ENCODE assay signal across 31 cellular contexts in the genomic region with DNA sequence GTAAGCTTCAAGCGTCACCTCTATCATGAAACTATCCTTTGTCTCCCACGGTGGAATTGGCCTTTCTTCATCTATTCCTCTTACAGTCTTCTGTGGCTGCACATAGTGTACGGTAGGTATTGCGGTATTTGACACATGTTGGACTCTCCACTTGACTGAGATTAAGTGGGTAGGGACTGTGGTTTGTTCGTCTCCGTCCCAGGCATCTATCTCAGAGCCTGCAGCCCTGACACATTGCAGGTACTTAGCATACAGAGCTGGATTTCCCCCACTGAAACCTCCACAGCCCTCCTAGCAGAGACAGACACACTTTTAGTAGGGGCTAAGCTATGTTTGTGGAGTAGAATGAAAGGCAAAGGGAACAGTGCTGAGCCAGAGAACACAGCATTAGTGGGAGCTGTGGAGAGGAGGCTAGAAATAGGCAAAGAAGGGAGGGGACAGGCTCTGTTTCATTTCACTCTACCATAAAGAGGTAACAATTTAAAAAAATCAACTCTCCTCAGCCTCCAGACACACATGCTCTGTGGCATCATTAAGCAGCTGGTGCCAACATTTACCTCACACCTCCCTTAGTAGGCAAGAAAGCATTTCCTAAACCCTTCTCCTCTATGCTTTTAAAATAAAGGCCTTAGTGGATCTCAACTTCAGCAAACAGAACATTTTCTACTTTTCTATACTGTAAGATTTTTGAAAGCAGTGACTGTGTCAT.
"Had no signal": no experiment of that assay in that cellular context is flagged by ENCODE, and none has a peak within 500 bp of the region (broad histone marks: within the 10 kb centered on the region; RNA-seq: fewer than 3 reads in every experiment).

No MANE protein-coding gene starts in this region.

- H3K27ac Mint-ChIP-seq: activated CD8-positive, alpha-beta T cell treated with anti-CD3 and anti-CD28 coated beads, Interleukin-2, amount 10 ng/mL, durations not matched to agents 7 days and 5 days; activated naive CD4-positive, alpha-beta T cell treated with anti-CD3 and anti-CD28 coated beads, Interleukin-2, amount 10 ng/mL, durations not matched to agents 7 days and 5 days; activated naive CD8-positive, alpha-beta T cell; activated T-cell treated with anti-CD3 and anti-CD28 coated beads, Interleukin-2, amount 50 U/mL, for 24 hours had no signal

- ATAC-seq: activated CD8-positive, alpha-beta T cell treated with anti-CD3 and anti-CD28 coated beads, Interleukin-2, amount 10 ng/mL, durations not matched to agents 7 days and 5 days; K562; Panc1 had no signal

- H3K9me3 Mint-ChIP-seq: activated naive CD4-positive, alpha-beta T cell treated with anti-CD3 and anti-CD28 coated beads, Interleukin-2, amount 10 ng/mL, durations not matched to agents 7 days and 5 days; activated T-cell treated with anti-CD3 and anti-CD28 coated beads, Interleukin-2, amount 50 U/mL, for 24 hours had no signal

- H3K27ac ChIP-seq: SJCRH30, SK-N-MC, WERI-Rb-1 had no signal

- DNase-seq: activated CD4-positive, alpha-beta T cell treated with anti-CD3 and anti-CD28 coated beads for 1 hour; activated CD4-positive, alpha-beta T cell treated with anti-CD3 and anti-CD28 coated beads for 48 hours; activated CD4-positive, alpha-beta T cell treated with anti-CD3 and anti-CD28 coated beads, Interleukin-2, amount 50 U/mL, for 4 hours; activated CD4-positive, CD25-positive, alpha-beta regulatory T cell; activated CD8-positive, alpha-beta T cell treated with anti-CD3 and anti-CD28 coated beads, Interleukin-2, amount 10 ng/mL, durations not matched to agents 7 days and 5 days; activated effector memory CD4-positive, alpha-beta T cell treated with Interleukin-2 at 50 U/mL for 16 hours; activated naive CD4-positive, alpha-beta T cell treated with anti-CD3 and anti-CD28 coated beads, Interleukin-2, amount 10 ng/mL, durations not matched to agents 7 days and 5 days; activated T-cell treated with anti-CD3 and anti-CD28 coated beads, Interleukin-2, amount 50 U/mL, for 24 hours; central memory CD4-positive, alpha-beta T cell; NCI-H1092 treated with DMSO at 0.1 percent for 48 hours; NCI-H1417; NCI-H146; NCI-H187; NCI-H2029 treated with DMSO at 0.1 percent for 48 hours; NCI-H2107; NCI-H2171; NCI-H510A; NCI-H526; NCI-H774; SHP77; SJCRH30; SW 1271; T-helper 1 cell; T-helper 2 cell; T-helper 9 cell; WERI-Rb-1 had no signal

- H3K27me3 ChIP-seq: SJCRH30 had no signal

- H3K36me3 Mint-ChIP-seq: activated naive CD4-positive, alpha-beta T cell treated with anti-CD3 and anti-CD28 coated beads, Interleukin-2, amount 10 ng/mL, durations not matched to agents 7 days and 5 days; activated naive CD8-positive, alpha-beta T cell; brain had no signal

- H3K4me3 ChIP-seq: K562, SJCRH30, SK-N-MC had no signal

- H3K27me3 Mint-ChIP-seq: activated naive CD4-positive, alpha-beta T cell treated with anti-CD3 and anti-CD28 coated beads, Interleukin-2, amount 10 ng/mL, durations not matched to agents 7 days and 5 days; brain had no signal

- H3K9me3 ChIP-seq: SJCRH30 had no signal

- H3K4me3 Mint-ChIP-seq: activated CD8-positive, alpha-beta T cell treated with anti-CD3 and anti-CD28 coated beads, Interleukin-2, amount 10 ng/mL, durations not matched to agents 7 days and 5 days; activated naive CD4-positive, alpha-beta T cell treated with anti-CD3 and anti-CD28 coated beads, Interleukin-2, amount 10 ng/mL, durations not matched to agents 7 days and 5 days; activated naive CD8-positive, alpha-beta T cell; activated T-cell treated with anti-CD3 and anti-CD28 coated beads, Interleukin-2, amount 50 U/mL, for 24 hours; brain had no signal

- H3K36me3 ChIP-seq: SJCRH30, WERI-Rb-1 had no signal

- H3K4me1 ChIP-seq: SJCRH30 had no signal

- H3K4me1 Mint-ChIP-seq: activated naive CD4-positive, alpha-beta T cell treated with anti-CD3 and anti-CD28 coated beads, Interleukin-2, amount 10 ng/mL, durations not matched to agents 7 days and 5 days had no signal
